In genomic region chr17:27554152-27554551, GRCh38 we compare ENCODE assay signal across 1 cellular context.
TF ChIP-seq lines count a peak whose summit lies in the region.

No MANE protein-coding gene starts in this region.

TF ChIP-seq in HepG2, 621 proteins besides CTCF, POLR2A, EP300 and RAD21 (continued from another document):
- 0 out of 2 replicates have a peak, but pooled peaks have one; percentile 9 for TF ChIP-seq MNT (IDR thresholded peaks at IDR 0.05)
- TF ChIP-seq PHF21A (CRISPR knock-in tag; IDR thresholded peaks at IDR 0.05): peak; percentile 18; the same call in 1 of the 2 replicates
- TF ChIP-seq RARA (CRISPR knock-in tag; IDR thresholded peaks at IDR 0.05): peak; percentile 57
- TF ChIP-seq ZBTB33 (CRISPR knock-in tag; IDR thresholded peaks at IDR 0.05): peak; percentile 93
- 0 out of 2 replicates have a peak, but pooled peaks have one; percentile 27 for TF ChIP-seq BCL6 (CRISPR knock-in tag; IDR thresholded peaks at IDR 0.05)
- TF ChIP-seq MEF2D (CRISPR knock-in tag; IDR thresholded peaks at IDR 0.05): peak; percentile 83
- TF ChIP-seq SAP130 (CRISPR knock-in tag; IDR thresholded peaks at IDR 0.05; ENCODE audit: low read depth): 0 out of 2 replicates have a peak, but pooled peaks have one; percentile 26
- TF ChIP-seq ZBTB38 (CRISPR knock-in tag; IDR thresholded peaks at IDR 0.05): 0 out of 2 replicates have a peak, but pooled peaks have one; percentile 18
- TF ChIP-seq SALL1 (CRISPR knock-in tag; IDR thresholded peaks at IDR 0.05): 0 out of 2 replicates have a peak, but pooled peaks have one; percentile 22
- TF ChIP-seq NONO (IDR thresholded peaks at IDR 0.05): no peak
- TF ChIP-seq NONO (CRISPR knock-in tag; conservative IDR thresholded peaks at IDR 0.05): no peak
